Comparison of ENCODE assay signal across 7 cellular contexts in the genomic region with DNA sequence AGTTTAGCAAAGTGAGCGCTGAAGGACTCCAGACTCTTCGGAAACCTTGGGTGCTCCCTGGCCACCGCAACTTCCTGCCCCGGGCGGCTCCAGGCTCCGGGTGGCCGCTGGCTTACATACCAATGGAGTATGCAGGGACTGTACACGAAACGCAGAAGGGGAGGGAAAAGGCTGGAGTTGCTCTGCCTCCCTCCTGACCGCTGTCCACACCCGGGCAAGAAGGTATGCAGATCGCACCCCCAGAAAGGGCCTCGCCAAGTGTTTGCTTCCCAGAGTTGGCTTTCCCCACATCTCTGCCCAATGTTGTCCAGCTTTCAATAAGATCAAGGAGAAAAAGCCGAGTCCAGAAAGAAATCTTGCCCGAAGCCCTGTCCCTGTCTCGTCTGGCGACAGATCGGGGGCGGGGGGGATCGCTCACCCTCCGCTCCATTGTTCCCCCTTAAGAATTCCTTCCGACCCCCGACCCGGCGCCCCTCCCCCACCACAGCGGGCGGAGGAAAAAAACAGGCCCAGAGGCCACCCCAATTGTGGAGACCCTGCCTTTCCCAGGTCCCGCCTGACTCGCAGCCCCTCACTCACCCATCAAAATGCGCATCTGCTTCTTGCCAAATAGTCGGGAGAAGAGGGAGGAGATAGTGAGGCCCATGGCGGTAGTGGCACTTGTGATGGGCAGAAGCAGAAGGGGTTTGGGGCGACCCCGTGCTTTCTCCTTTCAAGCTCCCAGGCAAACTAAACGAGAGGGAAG. TPM values are rescaled to one million over a fixed set of nuclear protein-coding genes. Genes with fewer than 3 reads are reported as not detected.
DNase-seq lines count a peak whose midpoint lies in the region; ATAC-seq and TF ChIP-seq lines count a peak whose summit lies in the region.

No MANE protein-coding gene starts in this region.

- H3K36me3 ChIP-seq in suprapubic skin: no peaks in the 10 kb centered on the region

- DNase-seq in SK-N-DZ (ENCODE audit: low spot score): peak; percentile 29
- DNase-seq in activated naive CD4-positive, alpha-beta T cell treated with anti-CD3 and anti-CD28 coated beads, Interleukin-2, amount 50 U/mL, for 72 hours (ENCODE audit: low spot score in 2 of 2): peak; percentile 56 to 80
- peak; percentile 94 for DNase-seq in glomerular visceral epithelial cell (ENCODE audit: extremely low spot score)
- DNase-seq in occipital lobe (lab: John Stamatoyannopoulos, UW): peak; percentile 34
- peak; percentile 92 to 93 for DNase-seq in suprapubic skin (ENCODE audit: low spot score in 2 of 2)

- TF ChIP-seq EP300 in suprapubic skin (IDR thresholded peaks at IDR 0.05): no peak

- no peak for TF ChIP-seq POLR2A in suprapubic skin (IDR thresholded peaks at IDR 0.05)

- peak overlapping the region; percentile 98 to 99 for H3K27ac Mint-ChIP-seq in activated naive CD4-positive, alpha-beta T cell treated with anti-CD3 and anti-CD28 coated beads, Interleukin-2, amount 50 U/mL, for 72 hours

- 1% methylated on average over 34 of the region's 35 CpGs for WGBS in suprapubic skin

- no peaks in the 10 kb centered on the region for H3K9me3 ChIP-seq in suprapubic skin

- no peaks in the 10 kb centered on the region for H3K27me3 ChIP-seq in suprapubic skin

- peak overlapping the region; percentile 95 for H3K27ac ChIP-seq in suprapubic skin

- peak overlapping the region; percentile 86 for H3K4me3 ChIP-seq in suprapubic skin

- no peaks in the 10 kb centered on the region for H3K9me3 Mint-ChIP-seq in activated naive CD4-positive, alpha-beta T cell treated with anti-CD3 and anti-CD28 coated beads, Interleukin-2, amount 50 U/mL, for 72 hours

- H3K4me1 ChIP-seq in suprapubic skin: peaks cover 55% of the 10 kb centered on the region

- peaks cover 24 to 52% of the 10 kb centered on the region in 2 donors for H3K36me3 Mint-ChIP-seq in activated naive CD4-positive, alpha-beta T cell treated with anti-CD3 and anti-CD28 coated beads, Interleukin-2, amount 50 U/mL, for 72 hours

- TF ChIP-seq CTCF in suprapubic skin (IDR thresholded peaks at IDR 0.05): no peak

- ATAC-seq in GM18517 (IDR thresholded peaks at IDR 0.05; ENCODE audit: unreplicated experiment) (peak; percentile 8), HG03432 (IDR thresholded peaks at IDR 0.05; ENCODE audit: unreplicated experiment) (peak; percentile 8)
- ATAC-seq in activated naive CD4-positive, alpha-beta T cell treated with anti-CD3 and anti-CD28 coated beads, Interleukin-2, amount 50 U/mL, for 72 hours: peak in 1 of 2 donors; percentile 30

RNA-seq across cellular contexts. Expression of a gene that starts 0.5 kb away (rescaled TPM):
- 159 and 163 TPM in 2 replicates for polyA plus RNA-seq in SK-N-DZ (2014; cell fraction: cytosol; rRNA removed)
- 71.3 and 78.8 TPM in 2 replicates for polyA plus RNA-seq in SK-N-DZ (2014; cell fraction: nucleus; rRNA removed)
- 10 to 100 TPM; 51.7 to 75.5 TPM for total RNA-seq in activated naive CD4-positive, alpha-beta T cell treated with anti-CD3 and anti-CD28 coated beads, Interleukin-2, amount 50 U/mL, for 72 hours
- 130 TPM for total RNA-seq in occipital lobe
- 10 to 100 TPM; 50.9 to 72.1 (median 63.4) TPM for total RNA-seq in suprapubic skin

RNA-seq across cellular contexts. Expression of a gene that starts 40.6 kb away (rescaled TPM):
- 5.2 and 8.5 TPM in 2 replicates for polyA plus RNA-seq in SK-N-DZ (2014; cell fraction: cytosol; rRNA removed)
- polyA plus RNA-seq in SK-N-DZ (2014; cell fraction: nucleus; rRNA removed): 3.6 and 4.6 TPM in 2 replicates
- total RNA-seq in activated naive CD4-positive, alpha-beta T cell treated with anti-CD3 and anti-CD28 coated beads, Interleukin-2, amount 50 U/mL, for 72 hours: 10 to 100 TPM; 19.0 to 28.7 TPM
- total RNA-seq in occipital lobe (19.7 TPM), suprapubic skin (10 to 100 TPM; 19.6 to 28.7 (median 25.0) TPM)

RNA-seq across cellular contexts. Expression of a gene that starts 52.5 kb away (rescaled TPM):
- polyA plus RNA-seq in SK-N-DZ (2014; cell fraction: cytosol; rRNA removed): not detected in 2 replicates
- polyA plus RNA-seq in SK-N-DZ (2014; cell fraction: nucleus; rRNA removed): 0.01 TPM in 1 of 2 replicates, not detected in the other
- under 1 TPM; 0.04 to 0.05 TPM for total RNA-seq in activated naive CD4-positive, alpha-beta T cell treated with anti-CD3 and anti-CD28 coated beads, Interleukin-2, amount 50 U/mL, for 72 hours
- total RNA-seq in occipital lobe (0.62 TPM), suprapubic skin (under 1 TPM in 1 of 4 donors, not detected in 3; 0.73 TPM)

Comparison
In these comparisons a context has a peak if more than half of its experiments do, and no peak if none do; other contexts are left out.
1. DNase-seq: peak in every context shown above with its lines; median percentile 94 in glomerular visceral epithelial cell; 92 in suprapubic skin; 68 in activated naive CD4-positive, alpha-beta T cell treated with anti-CD3 and anti-CD28 coated beads, Interleukin-2, amount 50 U/mL, for 72 hours; 34 in occipital lobe; 29 in SK-N-DZ.